Comparison of ENCODE assay signal across 20 cellular contexts in genomic region chr19:31296741-31297390, GRCh38. TPM values are rescaled to one million over a fixed set of nuclear protein-coding genes. Genes with fewer than 3 reads are reported as not detected.
"Had no signal": no experiment of that assay in that cellular context is flagged by ENCODE, and none has a peak within 500 bp of the region (broad histone marks: within the 10 kb centered on the region; RNA-seq: fewer than 3 reads in every experiment).

No MANE protein-coding gene starts in this region.

- H3K9ac ChIP-seq: parathyroid adenoma had no signal

- H3K4me1 Mint-ChIP-seq: naive thymus-derived CD8-positive, alpha-beta T cell; neural crest cell; stimulated activated naive B cell treated with anti-CD40 and anti-IgM and Interleukin-4, amounts not matched to agents 10 μg/mL and 1 μg/mL and 100 μg/mL, for 72 hours had no signal

- FAIRE-seq: frontal cortex, small intestine had no signal

- DNase-seq: cerebellar nuclear complex; effector CD4-positive, alpha-beta T cell; head of caudate nucleus; left cardiac atrium; mesendoderm; naive thymus-derived CD8-positive, alpha-beta T cell; right cardiac atrium; small intestine; stimulated activated CD4-positive, alpha-beta T cell treated with anti-CD3 and anti-CD28 coated beads, Interleukin-15, amount 100 ng/mL, for 24 hours; stimulated activated CD4-positive, alpha-beta T cell treated with anti-CD3 and anti-CD28 coated beads, Interleukin-2, amount 100 ng/mL, for 48 hours; stimulated activated naive B cell treated with anti-CD40 and anti-IgM and Interleukin-4, amounts not matched to agents 10 μg/mL and 1 μg/mL and 100 μg/mL, for 72 hours; transverse colon had no signal

- H3K4me3 Mint-ChIP-seq: naive thymus-derived CD8-positive, alpha-beta T cell; neural crest cell; stimulated activated naive B cell treated with anti-CD40 and anti-IgM and Interleukin-4, amounts not matched to agents 10 μg/mL and 1 μg/mL and 100 μg/mL, for 72 hours; stimulated activated naive CD8-positive, alpha-beta T cell treated with anti-CD3 and anti-CD28 coated beads, Interleukin-15, Interleukin-2, amounts not matched to agents 100 ng/mL and 50 ng/mL, for 24 hours had no signal

- H3K4me2 ChIP-seq: hepatocyte had no signal

- H3K4me1 ChIP-seq: left lung, parathyroid adenoma, transverse colon had no signal

- H3K27ac Mint-ChIP-seq: naive thymus-derived CD8-positive, alpha-beta T cell; progenitor cell of endocrine pancreas; stimulated activated naive B cell treated with anti-CD40 and anti-IgM and Interleukin-4, amounts not matched to agents 10 μg/mL and 1 μg/mL and 100 μg/mL, for 72 hours; stimulated activated naive CD8-positive, alpha-beta T cell treated with anti-CD3 and anti-CD28 coated beads, Interleukin-15, Interleukin-2, amounts not matched to agents 100 ng/mL and 50 ng/mL, for 24 hours had no signal

- H2AFZ ChIP-seq: hepatocyte, parathyroid adenoma had no signal

- H3K36me3 ChIP-seq: left lung, transverse colon had no signal

- H3K27me3 ChIP-seq: dorsolateral prefrontal cortex, hepatocyte, left lung, transverse colon had no signal

- H3K27me3 Mint-ChIP-seq: progenitor cell of endocrine pancreas; stimulated activated naive B cell treated with anti-CD40 and anti-IgM and Interleukin-4, amounts not matched to agents 10 μg/mL and 1 μg/mL and 100 μg/mL, for 72 hours; stimulated activated naive CD8-positive, alpha-beta T cell treated with anti-CD3 and anti-CD28 coated beads, Interleukin-15, Interleukin-2, amounts not matched to agents 100 ng/mL and 50 ng/mL, for 24 hours had no signal

- H3K79me2 ChIP-seq: parathyroid adenoma had no signal

- H3K9me3 Mint-ChIP-seq: stimulated activated naive CD8-positive, alpha-beta T cell treated with anti-CD3 and anti-CD28 coated beads, Interleukin-15, Interleukin-2, amounts not matched to agents 100 ng/mL and 50 ng/mL, for 24 hours had no signal

- ATAC-seq: left cardiac atrium; left lung; naive thymus-derived CD8-positive, alpha-beta T cell; right cardiac atrium; stimulated activated naive B cell treated with anti-CD40 and anti-IgM and Interleukin-4, amounts not matched to agents 10 μg/mL and 1 μg/mL and 100 μg/mL, for 72 hours had no signal

- H3K4me3 ChIP-seq: dorsolateral prefrontal cortex, hepatocyte, left lung, transverse colon had no signal

- H3K27ac ChIP-seq: dorsolateral prefrontal cortex, hepatocyte, left lung, parathyroid adenoma, transverse colon had no signal

- H3K36me3 Mint-ChIP-seq: naive thymus-derived CD8-positive, alpha-beta T cell; stimulated activated naive B cell treated with anti-CD40 and anti-IgM and Interleukin-4, amounts not matched to agents 10 μg/mL and 1 μg/mL and 100 μg/mL, for 72 hours had no signal

- H3K9me3 ChIP-seq: left lung, transverse colon had no signal

RNA-seq across cellular contexts. Expression of gene TSHZ3, which starts 52.4 kb away (rescaled TPM):
- total RNA-seq: naive thymus-derived CD8-positive, alpha-beta T cell had no signal
